9 cellular contexts compared by ENCODE assay signal in the genomic region with DNA sequence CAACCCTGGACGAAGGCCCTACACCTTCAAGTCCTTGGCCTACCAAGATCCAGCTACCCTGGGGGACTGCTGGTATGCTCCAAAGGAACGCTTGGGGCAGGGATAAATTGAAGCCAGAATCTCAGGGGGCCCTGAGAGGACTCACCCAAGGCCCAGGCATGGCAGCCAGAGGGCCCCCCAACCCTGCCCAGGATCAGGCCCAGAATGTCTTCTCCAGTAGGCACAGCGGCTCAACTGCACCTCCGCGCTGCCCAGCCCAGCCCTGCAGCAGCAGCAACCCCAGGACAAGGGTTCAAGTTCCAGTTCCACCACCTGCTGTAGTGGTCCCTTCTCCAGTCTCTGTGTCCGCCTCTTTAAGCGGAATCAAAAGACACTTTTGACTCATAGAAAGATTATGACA. TPM values are rescaled to one million over a fixed set of nuclear protein-coding genes. Genes with fewer than 3 reads are reported as not detected.
DNase-seq lines count a peak whose midpoint lies in the region; ATAC-seq, FAIRE-seq and TF ChIP-seq lines count a peak whose summit lies in the region.
"Had no signal": no experiment of that assay in that cellular context is flagged by ENCODE, and none has a peak within 500 bp of the region (broad histone marks: within the 10 kb centered on the region; RNA-seq: fewer than 3 reads in every experiment).

No MANE protein-coding gene starts in this region.

- FAIRE-seq in GM12892 (lab: Jason Lieb, UNC) = peak; percentile 33
- FAIRE-seq: bronchial epithelial cell had no signal

- H3K27ac ChIP-seq in Panc1 (ENCODE audit: low read length) = peak overlapping the region; percentile 95
- no peak overlapping the region for H3K27ac ChIP-seq in rectal smooth muscle tissue (ENCODE audit: low read depth, low read length)
- no peak overlapping the region for H3K27ac ChIP-seq in effector memory CD4-positive, alpha-beta T cell (ENCODE audit: insufficient read depth, low read length, poor library complexity, severe bottlenecking)

- ATAC-seq in Panc1 = no peak

- no TSS peak for BruUV-seq in Panc1 (replicated peaks; lab: Mats Ljungman, UMichigan)

- peaks cover 15% of the 10 kb centered on the region for H3K4me1 ChIP-seq in Panc1 (ENCODE audit: control insufficient read depth, insufficient read depth, low read length)
- H3K4me1 ChIP-seq in rectal smooth muscle tissue (ENCODE audit: control insufficient read depth, insufficient read depth, low read length) = peaks cover 3% of the 10 kb centered on the region
- peaks cover 15% of the 10 kb centered on the region for H3K4me1 ChIP-seq in effector memory CD4-positive, alpha-beta T cell (ENCODE audit: control insufficient read depth, insufficient read depth, low read length, poor library complexity, severe bottlenecking)

- peaks cover 3% of the 10 kb centered on the region; the same call in 1 of the 2 replicates for H3K36me3 ChIP-seq in Panc1 (ENCODE audit: control insufficient read depth, insufficient read depth, low read length)
- H3K36me3 ChIP-seq in rectal smooth muscle tissue (ENCODE audit: control insufficient read depth, insufficient read depth, low read length) = no peaks in the 10 kb centered on the region
- no peaks in the 10 kb centered on the region for H3K36me3 ChIP-seq in effector memory CD4-positive, alpha-beta T cell (ENCODE audit: control insufficient read depth, insufficient read depth, low read length)

- no peak overlapping the region for H3K9ac ChIP-seq in rectal smooth muscle tissue (ENCODE audit: low read length)

- TF ChIP-seq POLR2A in GM12892 (IDR thresholded peaks at IDR 0.05; ENCODE audit: low read depth, low read length) = no peak

- intact Hi-C loops in Panc1 (cut with micrococcal nuclease; ENCODE audit: unreplicated experiment) = loop anchor here (5.0 kb wide), 1 partner anchor 67 kb away; no protein-coding TSS in a partner anchor

- POLR2A ChIA-PET in Panc1 (lab: Charles Lee) = no interaction called here

- H3K4me3 ChIP-seq in Panc1 (ENCODE audit: low read depth in 2 of 2, low read length in 2 of 2) = peak overlapping the region; percentile 70 to 85
- H3K4me3 ChIP-seq in epithelial cell of proximal tubule (ENCODE audit: low read depth, low read length) = peak overlapping the region; percentile 90
- H3K4me3 ChIP-seq in rectal smooth muscle tissue (ENCODE audit: low read length) = peak overlapping the region; percentile 91
- H3K4me3 ChIP-seq in effector memory CD4-positive, alpha-beta T cell (ENCODE audit: insufficient read depth, low read depth, low read length, poor library complexity, severe bottlenecking) = no peak overlapping the region

- CTCF ChIA-PET in Panc1 (lab: Charles Lee) = no interaction called here

- no peaks in the 10 kb centered on the region for H3K9me3 ChIP-seq in Panc1 (ENCODE audit: control insufficient read depth, insufficient read depth, low read depth, low read length)
- no peaks in the 10 kb centered on the region for H3K9me3 ChIP-seq in effector memory CD4-positive, alpha-beta T cell (ENCODE audit: control insufficient read depth, low read length)

- DNase-seq in GM12892 (ENCODE audit: insufficient read length) (no peak), Panc1 (ENCODE audit: low read depth, low spot score) (no peak), epithelial cell of proximal tubule (ENCODE audit: low read depth) (no peak), retina (no peak), iPS-NIHi11 (ENCODE audit: low spot score) (no peak), DMS53 treated with DMSO at 0.1 percent for 48 hours (lab: John Stamatoyannopoulos, UW; ENCODE audit: unreplicated experiment) (no peak)
- no peak for DNase-seq in effector memory CD4-positive, alpha-beta T cell

- H3K27me3 ChIP-seq in Panc1 (ENCODE audit: control insufficient read depth, insufficient read depth, low read length) (no peaks in the 10 kb centered on the region), rectal smooth muscle tissue (ENCODE audit: control insufficient read depth, insufficient read depth, low read length) (no peaks in the 10 kb centered on the region)
- no peaks in the 10 kb centered on the region for H3K27me3 ChIP-seq in effector memory CD4-positive, alpha-beta T cell (replicated peaks; ENCODE audit: control insufficient read depth, insufficient read depth, low read length, poor library complexity, severe bottlenecking)

- in situ Hi-C loops in Panc1 (cut with HindIII; ENCODE audit: low pct_unique_long_range_greater_than_20kb, low sequenced_read_pairs) = no loop called here

- no peak; the same call in 1 of the 2 replicates for TF ChIP-seq CTCF in Panc1 (IDR thresholded peaks at IDR 0.05)
- TF ChIP-seq CTCF in epithelial cell of proximal tubule (conservative IDR thresholded peaks at IDR 0.05; ENCODE audit: low read depth, low read length) = no peak

RNA-seq across cellular contexts. Expression of gene TFAP4, which starts 2.2 kb away (rescaled TPM):
- 12.6 TPM for polyA plus RNA-seq in GM12892 (2012; ENCODE audit: missing spikeins)
- 11.1 TPM for total RNA-seq in Panc1 (2021; ENCODE audit: unreplicated experiment)
- 18.7 TPM for polyA plus RNA-seq in Panc1 (2012; ENCODE audit: insufficient read length)
- total RNA-seq in epithelial cell of proximal tubule = 4.0 and 10.5 TPM in 2 replicates

RNA-seq across cellular contexts. Expression of gene SRL, which starts 28.7 kb away (rescaled TPM):
- polyA plus RNA-seq in GM12892 (2012; ENCODE audit: missing spikeins) = not detected
- total RNA-seq in Panc1 (2021; ENCODE audit: unreplicated experiment) (not detected), epithelial cell of proximal tubule (not detected in 2 replicates)
- polyA plus RNA-seq in Panc1 (2012; ENCODE audit: insufficient read length) = not detected
- total RNA-seq: bronchial epithelial cell had no signal

RNA-seq across cellular contexts. Expression of gene GLIS2, which starts 45.3 kb away (rescaled TPM):
- polyA plus RNA-seq in GM12892 (2012; ENCODE audit: missing spikeins) = 0.42 TPM
- total RNA-seq in Panc1 (2021; ENCODE audit: unreplicated experiment) (87.3 TPM), epithelial cell of proximal tubule (2.2 and 4.6 TPM in 2 replicates)
- polyA plus RNA-seq in Panc1 (2012; ENCODE audit: insufficient read length) = 78.7 TPM

Comparison
In these comparisons a context has a peak if more than half of its experiments do, and no peak if none do; other contexts are left out.
1. RNA of gene GLIS2, which starts 45.3 kb away (total RNA-seq): 87.3 TPM in Panc1 (single experiment); 2.2 to 4.6 TPM in epithelial cell of proximal tubule; every median in the first group is over 10 times any median in the second.